8 cellular contexts compared by ENCODE assay signal in the genomic region with DNA sequence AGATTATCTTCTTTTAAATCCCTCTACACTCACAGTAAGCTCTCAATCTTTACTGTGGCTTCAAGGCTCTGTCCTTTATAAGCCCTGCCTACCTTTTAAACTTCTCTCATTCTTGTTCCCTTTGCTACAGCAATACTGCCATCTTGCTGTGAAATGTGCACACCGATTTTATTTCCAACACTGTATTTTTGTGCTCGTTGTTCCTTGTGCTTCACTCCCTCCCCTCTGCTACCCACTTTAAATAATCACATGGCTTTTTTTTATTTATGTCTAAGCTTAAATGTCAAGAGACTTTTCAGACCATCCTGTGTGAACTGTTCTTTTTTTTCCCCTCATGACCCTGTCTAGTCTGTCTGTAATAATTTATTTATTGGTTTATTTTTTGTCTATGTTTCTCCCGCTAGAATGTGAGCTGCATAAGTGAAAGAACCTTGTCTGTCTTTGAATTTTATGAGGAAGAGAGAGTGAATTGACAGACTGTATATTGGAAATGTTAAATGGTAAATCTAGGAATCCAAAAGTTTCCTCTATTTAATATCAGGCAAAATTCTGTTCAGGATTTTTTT. TPM values are rescaled to one million over a fixed set of nuclear protein-coding genes. Genes with fewer than 3 reads are reported as not detected.
DNase-seq lines count a peak whose midpoint lies in the region; ATAC-seq and TF ChIP-seq lines count a peak whose summit lies in the region.

No MANE protein-coding gene starts in this region.

- TF ChIP-seq CTCF in AG10803 (conservative IDR thresholded peaks at IDR 0.05; ENCODE audit: low read length) (peak; percentile 63), GM12872 (IDR thresholded peaks at IDR 0.05; ENCODE audit: insufficient read depth, low read depth, low read length) (peak; percentile 48; the same call in 2 of the 3 replicates), suprapubic skin (IDR thresholded peaks at IDR 0.05) (peak; percentile 17 to 21)

- no peak for TF ChIP-seq EP300 in suprapubic skin (IDR thresholded peaks at IDR 0.05)

- H3K4me1 ChIP-seq in adipocyte (ENCODE audit: control insufficient read depth, insufficient read depth, low read length): peaks cover 5% of the 10 kb centered on the region
- peaks cover 5% of the 10 kb centered on the region for H3K4me1 ChIP-seq in suprapubic skin

- H3K27ac ChIP-seq in suprapubic skin: no peak overlapping the region

- H3K9ac ChIP-seq in adipocyte (ENCODE audit: low read length): no peak overlapping the region

- H3K9me3 ChIP-seq in adipocyte (ENCODE audit: control insufficient read depth, low read length): no peaks in the 10 kb centered on the region
- no peaks in the 10 kb centered on the region for H3K9me3 ChIP-seq in suprapubic skin

- no peak for TF ChIP-seq POLR2A in suprapubic skin (IDR thresholded peaks at IDR 0.05)

- H3K4me3 ChIP-seq in AG10803 (ENCODE audit: low read length) (no peak overlapping the region), adipocyte (ENCODE audit: low read length) (no peak overlapping the region), suprapubic skin (no peak overlapping the region)

- H3K27me3 ChIP-seq in adipocyte (replicated peaks; ENCODE audit: control insufficient read depth, insufficient read depth, low read length) (no peaks in the 10 kb centered on the region), suprapubic skin (no peaks in the 10 kb centered on the region)

- WGBS in suprapubic skin: 70% methylated on average over 3 of the region's 3 CpGs

- DNase-seq in AG10803 (ENCODE audit: low read depth) (peak; percentile 51), NCI-H2029 (lab: John Stamatoyannopoulos, UW) (peak; percentile 37), adipocyte (ENCODE audit: low read depth) (peak; percentile 76), hepatic stellate cell (ENCODE audit: low spot score) (peak; percentile 8), suprapubic skin (ENCODE audit: low spot score in 2 of 2) (no peak)
- DNase-seq in activated effector memory CD4-positive, alpha-beta T cell treated with Interleukin-2 at 50 U/mL for 16 hours: no peak

- H3K36me3 ChIP-seq in adipocyte (ENCODE audit: control insufficient read depth, insufficient read depth, low read length, severe bottlenecking): peaks cover 42% of the 10 kb centered on the region
- peaks cover 30% of the 10 kb centered on the region for H3K36me3 ChIP-seq in suprapubic skin

- no peak for ATAC-seq in HG02852 (IDR thresholded peaks at IDR 0.05; ENCODE audit: unreplicated experiment)

RNA-seq across cellular contexts. Expression of a gene that starts 45.7 kb away (rescaled TPM):
- total RNA-seq in suprapubic skin: 10 to 100 TPM; 27.6 to 46.5 (median 39.8) TPM

Comparison
In these comparisons a context has a peak if more than half of its experiments do, and no peak if none do; other contexts are left out.
1. DNase-seq: peak in AG10803 (single experiment), NCI-H2029 (single experiment), adipocyte (single experiment) and hepatic stellate cell (single experiment); none in suprapubic skin (0 of 2) and activated effector memory CD4-positive, alpha-beta T cell treated with Interleukin-2 at 50 U/mL for 16 hours (single experiment).
2. Peak in every context shown above with its lines, with median percentiles within 50 percentile points of each other: CTCF ChIP-seq.